In genomic region chr16:684961-685696, GRCh38 we compare ENCODE assay signal across 8 cellular contexts. TPM values are rescaled to one million over a fixed set of nuclear protein-coding genes. Genes with fewer than 3 reads are reported as not detected.
DNase-seq lines count a peak whose midpoint lies in the region; ATAC-seq and TF ChIP-seq lines count a peak whose summit lies in the region.

No MANE protein-coding gene starts in this region.

- no peaks in the 10 kb centered on the region for H3K9me3 ChIP-seq in suprapubic skin

- H3K4me1 ChIP-seq in suprapubic skin, result peaks cover 69% of the 10 kb centered on the region

- TF ChIP-seq POLR2A in suprapubic skin (IDR thresholded peaks at IDR 0.05), result no peak

- H3K27me3 Mint-ChIP-seq in activated CD8-positive, alpha-beta T cell treated with anti-CD3 and anti-CD28 coated beads, Interleukin-2, amount 10 ng/mL, durations not matched to agents 7 days and 5 days (ENCODE audit: low read depth), result no peaks in the 10 kb centered on the region
- H3K27me3 Mint-ChIP-seq in activated CD8-positive, alpha-beta T cell treated with anti-CD3 and anti-CD28 coated beads for 36 hours, result no peaks in the 10 kb centered on the region
- peaks cover 6% of the 10 kb centered on the region for H3K27me3 Mint-ChIP-seq in HFFc6 (ENCODE audit: insufficient read depth)

- H3K36me3 ChIP-seq in suprapubic skin, result peaks cover 32% of the 10 kb centered on the region

- POLR2A ChIA-PET in activated CD8-positive, alpha-beta T cell treated with anti-CD3 and anti-CD28 coated beads, Interleukin-2, amount 10 ng/mL, durations not matched to agents 7 days and 5 days (lab: Charles Lee), result no interaction called here
- POLR2A ChIA-PET in activated CD8-positive, alpha-beta T cell treated with anti-CD3 and anti-CD28 coated beads for 36 hours (lab: Charles Lee), result interaction anchor here (0.8 to 1.3 kb wide), 5 partner anchors 8 to 51 kb away, joined by 3 to 5 read pairs (median 4); partner anchors contain the start of gene METTL26

- H3K9me3 Mint-ChIP-seq in activated CD8-positive, alpha-beta T cell treated with anti-CD3 and anti-CD28 coated beads, Interleukin-2, amount 10 ng/mL, durations not matched to agents 7 days and 5 days (ENCODE audit: insufficient read depth), result no peaks in the 10 kb centered on the region
- H3K9me3 Mint-ChIP-seq in activated CD8-positive, alpha-beta T cell treated with anti-CD3 and anti-CD28 coated beads for 36 hours, result no peaks in the 10 kb centered on the region
- no peaks in the 10 kb centered on the region for H3K9me3 Mint-ChIP-seq in HFFc6

- TF ChIP-seq EP300 in suprapubic skin (IDR thresholded peaks at IDR 0.05), result no peak

- peak overlapping the region; percentile 68 for H3K4me3 ChIP-seq in suprapubic skin

- H3K4me1 Mint-ChIP-seq in activated CD8-positive, alpha-beta T cell treated with anti-CD3 and anti-CD28 coated beads, Interleukin-2, amount 10 ng/mL, durations not matched to agents 7 days and 5 days (ENCODE audit: low read depth), result peaks cover 55% of the 10 kb centered on the region
- H3K4me1 Mint-ChIP-seq in activated CD8-positive, alpha-beta T cell treated with anti-CD3 and anti-CD28 coated beads for 36 hours (ENCODE audit: low read depth), result peaks cover 55% of the 10 kb centered on the region
- peaks cover 20% of the 10 kb centered on the region for H3K4me1 Mint-ChIP-seq in HFFc6 (ENCODE audit: low read depth)

- no peak for ATAC-seq in activated CD8-positive, alpha-beta T cell treated with anti-CD3 and anti-CD28 coated beads, Interleukin-2, amount 10 ng/mL, durations not matched to agents 7 days and 5 days
- ATAC-seq in activated CD8-positive, alpha-beta T cell treated with anti-CD3 and anti-CD28 coated beads for 36 hours, result no peak
- ATAC-seq in HG02642 (IDR thresholded peaks at IDR 0.05; ENCODE audit: poor library complexity, unreplicated experiment), result no peak

- TF ChIP-seq CTCF in activated CD8-positive, alpha-beta T cell treated with anti-CD3 and anti-CD28 coated beads for 36 hours (IDR thresholded peaks at IDR 0.05), result no peak
- TF ChIP-seq CTCF in suprapubic skin (IDR thresholded peaks at IDR 0.05) (no peak), HFFc6 (IDR thresholded peaks at IDR 0.05) (no peak)

- no peak for DNase-seq in activated CD8-positive, alpha-beta T cell treated with anti-CD3 and anti-CD28 coated beads, Interleukin-2, amount 10 ng/mL, durations not matched to agents 7 days and 5 days
- no peak for DNase-seq in activated CD8-positive, alpha-beta T cell treated with anti-CD3 and anti-CD28 coated beads for 36 hours
- peak; percentile 66 for DNase-seq in NCI-H345 treated with DMSO at 0.1 percent for 48 hours (lab: John Stamatoyannopoulos, UW; ENCODE audit: unreplicated experiment)
- no peak for DNase-seq in epithelial cell of prostate (ENCODE audit: low read depth, low spot score)
- DNase-seq in suprapubic skin (ENCODE audit: low spot score in 2 of 2), result no peak
- DNase-seq in EL, result no peak
- no peak for DNase-seq in HFFc6

- H3K27ac ChIP-seq in epithelial cell of prostate (peak overlapping the region; percentile 79), suprapubic skin (no peak overlapping the region)

- H3K27ac Mint-ChIP-seq in activated CD8-positive, alpha-beta T cell treated with anti-CD3 and anti-CD28 coated beads, Interleukin-2, amount 10 ng/mL, durations not matched to agents 7 days and 5 days, result no peak overlapping the region
- no peak overlapping the region for H3K27ac Mint-ChIP-seq in activated CD8-positive, alpha-beta T cell treated with anti-CD3 and anti-CD28 coated beads for 36 hours
- no peak overlapping the region for H3K27ac Mint-ChIP-seq in HFFc6

- intact Hi-C loops in activated CD8-positive, alpha-beta T cell treated with anti-CD3 and anti-CD28 coated beads for 36 hours (cut with micrococcal nuclease), result no loop called here

- CTCF ChIA-PET in activated CD8-positive, alpha-beta T cell treated with anti-CD3 and anti-CD28 coated beads, Interleukin-2, amount 10 ng/mL, durations not matched to agents 7 days and 5 days (lab: Charles Lee), result no interaction called here
- CTCF ChIA-PET in activated CD8-positive, alpha-beta T cell treated with anti-CD3 and anti-CD28 coated beads for 36 hours (lab: Charles Lee), result interaction anchor here (1.2 kb wide), 1 partner anchor 10 kb away, joined by 3 read pairs; no protein-coding TSS in a partner anchor

- 83% methylated on average over 46 of the region's 61 CpGs for WGBS in suprapubic skin

- no peaks in the 10 kb centered on the region for H3K27me3 ChIP-seq in suprapubic skin

- H3K36me3 Mint-ChIP-seq in activated CD8-positive, alpha-beta T cell treated with anti-CD3 and anti-CD28 coated beads, Interleukin-2, amount 10 ng/mL, durations not matched to agents 7 days and 5 days (ENCODE audit: low read depth), result peaks cover 28% of the 10 kb centered on the region
- peaks cover 26% of the 10 kb centered on the region for H3K36me3 Mint-ChIP-seq in activated CD8-positive, alpha-beta T cell treated with anti-CD3 and anti-CD28 coated beads for 36 hours (ENCODE audit: low read depth)
- peaks cover 20% of the 10 kb centered on the region for H3K36me3 Mint-ChIP-seq in HFFc6 (ENCODE audit: low read depth)

- H3K4me3 Mint-ChIP-seq in activated CD8-positive, alpha-beta T cell treated with anti-CD3 and anti-CD28 coated beads, Interleukin-2, amount 10 ng/mL, durations not matched to agents 7 days and 5 days, result peak overlapping the region; percentile 15
- H3K4me3 Mint-ChIP-seq in activated CD8-positive, alpha-beta T cell treated with anti-CD3 and anti-CD28 coated beads for 36 hours, result no peak overlapping the region
- no peak overlapping the region for H3K4me3 Mint-ChIP-seq in HFFc6

RNA-seq across cellular contexts. Expression of gene JMJD8, which starts 1.0 kb away (rescaled TPM):
- 10 to 100 TPM; 36.1 to 39.0 TPM for total RNA-seq in activated CD8-positive, alpha-beta T cell treated with anti-CD3 and anti-CD28 coated beads, Interleukin-2, amount 10 ng/mL, durations not matched to agents 7 days and 5 days
- total RNA-seq in activated CD8-positive, alpha-beta T cell treated with anti-CD3 and anti-CD28 coated beads for 36 hours, result 10 to 100 TPM; 26.2 to 28.7 TPM
- total RNA-seq in suprapubic skin, result 10 to 100 TPM; 47.0 to 87.4 (median 60.5) TPM
- total RNA-seq in HFFc6 (2021; fragmentation: NEBNext Ultra II Directional; extraction: Animal tissue kit (Norgen Biotek cat#: 25700)), result 10 to 100 TPM in 2 of 6 experiments, 1 to 10 TPM in 4; 7.6 to 10.6 (median 9.3) TPM

RNA-seq across cellular contexts. Expression of gene STUB1, which starts 4.9 kb away (rescaled TPM):
- 10 to 100 TPM; 80.4 to 86.4 TPM for total RNA-seq in activated CD8-positive, alpha-beta T cell treated with anti-CD3 and anti-CD28 coated beads, Interleukin-2, amount 10 ng/mL, durations not matched to agents 7 days and 5 days
- 10 to 100 TPM; 57.1 to 61.7 TPM for total RNA-seq in activated CD8-positive, alpha-beta T cell treated with anti-CD3 and anti-CD28 coated beads for 36 hours
- 100 to 1,000 TPM; 116 to 143 (median 125) TPM for total RNA-seq in suprapubic skin
- 100 to 1,000 TPM; 128 to 161 (median 141) TPM for total RNA-seq in HFFc6 (2021; fragmentation: NEBNext Ultra II Directional; extraction: Animal tissue kit (Norgen Biotek cat#: 25700))

RNA-seq across cellular contexts. Expression of gene WDR24, which starts 5.1 kb away (rescaled TPM):
- total RNA-seq in activated CD8-positive, alpha-beta T cell treated with anti-CD3 and anti-CD28 coated beads, Interleukin-2, amount 10 ng/mL, durations not matched to agents 7 days and 5 days, result 10 to 100 TPM; 16.9 to 19.4 TPM
- 10 to 100 TPM; 17.6 to 18.7 TPM for total RNA-seq in activated CD8-positive, alpha-beta T cell treated with anti-CD3 and anti-CD28 coated beads for 36 hours
- total RNA-seq in suprapubic skin, result 10 to 100 TPM; 12.3 to 18.7 (median 15.1) TPM
- total RNA-seq in HFFc6 (2021; fragmentation: NEBNext Ultra II Directional; extraction: Animal tissue kit (Norgen Biotek cat#: 25700)), result 1 to 10 TPM; 8.1 to 9.9 (median 8.7) TPM

RNA-seq across cellular contexts. Expression of gene RHBDL1, which starts 9.7 kb away (rescaled TPM):
- 1 to 10 TPM; 1.4 to 1.9 TPM for total RNA-seq in activated CD8-positive, alpha-beta T cell treated with anti-CD3 and anti-CD28 coated beads, Interleukin-2, amount 10 ng/mL, durations not matched to agents 7 days and 5 days
- under 1 TPM; 0.79 to 0.89 TPM for total RNA-seq in activated CD8-positive, alpha-beta T cell treated with anti-CD3 and anti-CD28 coated beads for 36 hours
- 1 to 10 TPM; 1.2 to 8.9 (median 3.9) TPM for total RNA-seq in suprapubic skin
- total RNA-seq in HFFc6 (2021; fragmentation: NEBNext Ultra II Directional; extraction: Animal tissue kit (Norgen Biotek cat#: 25700)), result 1 to 10 TPM; 1.4 to 2.3 (median 1.7) TPM

RNA-seq across cellular contexts. Expression of gene RHOT2, which starts 17.2 kb away (rescaled TPM):
- 100 to 1,000 TPM; 135 to 139 TPM for total RNA-seq in activated CD8-positive, alpha-beta T cell treated with anti-CD3 and anti-CD28 coated beads, Interleukin-2, amount 10 ng/mL, durations not matched to agents 7 days and 5 days
- total RNA-seq in activated CD8-positive, alpha-beta T cell treated with anti-CD3 and anti-CD28 coated beads for 36 hours, result 100 to 1,000 TPM; 110 TPM
- total RNA-seq in suprapubic skin, result 100 to 1,000 TPM in 2 of 4 donors, 10 to 100 TPM in 2; 66.9 to 156 (median 96.8) TPM
- total RNA-seq in HFFc6 (2021; fragmentation: NEBNext Ultra II Directional; extraction: Animal tissue kit (Norgen Biotek cat#: 25700)), result 10 to 100 TPM; 73.9 to 93.4 (median 84.8) TPM
